Comparison of ENCODE assay signal across 21 cellular contexts in the genomic region with DNA sequence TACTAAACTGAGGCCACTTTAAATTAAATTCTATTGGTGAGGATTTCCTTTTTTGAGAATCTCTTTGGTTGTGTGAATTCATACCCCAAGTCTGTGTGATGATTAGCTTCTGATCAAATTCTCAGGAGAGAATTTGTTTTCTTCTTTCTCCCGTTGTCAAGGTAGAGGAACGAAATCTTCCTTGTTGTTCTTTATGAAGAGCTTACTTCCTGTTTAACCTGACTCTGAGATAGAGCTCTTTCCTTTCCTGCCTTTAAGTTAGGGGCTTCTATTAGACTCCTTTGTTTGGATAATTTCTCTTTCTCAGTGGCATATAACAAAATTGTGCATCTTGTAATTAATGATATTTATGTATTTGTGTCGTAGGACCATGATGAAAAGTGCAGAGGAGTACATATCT.
"Had no signal": no experiment of that assay in that cellular context is flagged by ENCODE, and none has a peak within 500 bp of the region (broad histone marks: within the 10 kb centered on the region; RNA-seq: fewer than 3 reads in every experiment).

No MANE protein-coding gene starts in this region.

- FAIRE-seq: K562 had no signal

- DNase-seq: Kasumi-1, MV-4-11, NCI-H1048, NCI-H1105, NCI-H1436 treated with DMSO at 0.1 percent for 48 hours, NCI-H1694, NCI-H187 treated with DMSO at 0.1 percent for 48 hours, NCI-H2029 treated with DMSO at 0.1 percent for 48 hours, NCI-H2171 treated with DMSO at 0.1 percent for 48 hours, NCI-H345, NCI-H446 treated with DMSO at 0.1 percent for 48 hours, NCI-H524 treated with DMSO at 0.1 percent for 48 hours, NCI-H69, NCI-H774, SHP77, SK-N-SH, SW 1271 had no signal

- H3K4me2 ChIP-seq: KMS-11, SK-N-SH had no signal

- H3K9ac ChIP-seq: KMS-11, SK-N-SH had no signal

- H3K27ac ChIP-seq: KMS-11, RWPE1 had no signal

- H3K4me3 ChIP-seq: K562 had no signal

- ATAC-seq: K562, Panc1 had no signal

- H3K9me3 ChIP-seq: SK-N-SH had no signal

- H3K9me2 ChIP-seq: SK-N-SH had no signal
